7 cellular contexts compared by ENCODE assay signal in the genomic region with DNA sequence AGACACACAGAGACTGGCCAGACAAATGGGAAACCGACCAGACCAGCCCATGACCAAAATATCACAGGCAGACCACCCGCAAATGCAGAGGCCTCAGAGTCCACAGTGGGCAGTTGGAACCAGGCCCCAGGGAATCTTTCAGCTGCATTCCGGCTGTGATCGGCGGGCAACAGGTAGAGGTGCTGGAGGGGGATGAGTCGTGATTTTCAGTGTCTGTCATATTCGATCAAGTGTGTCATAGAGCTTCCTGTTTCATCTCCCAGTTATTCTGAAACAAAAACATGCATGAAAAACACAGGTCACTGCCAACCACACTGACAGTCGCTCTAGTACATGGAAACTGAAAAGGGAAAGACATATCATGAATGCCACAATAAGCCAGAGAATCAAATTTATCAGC.
DNase-seq lines count a peak whose midpoint lies in the region; ATAC-seq lines count a peak whose summit lies in the region.
"Not testable (repeated sequence)": the region's sequence is repeated elsewhere in the genome, so short reads cannot be mapped to it uniquely, and the experiment has no call there.

No MANE protein-coding gene starts in this region.

- not testable (repeated sequence) for DNase-seq in activated naive CD8-positive, alpha-beta T cell treated with anti-CD3 and anti-CD28 coated beads for 36 hours
- DNase-seq in naive B cell, result peak; percentile 67

- H3K36me3 Mint-ChIP-seq in activated naive CD8-positive, alpha-beta T cell treated with anti-CD3 and anti-CD28 coated beads for 36 hours, result peaks cover 11% of the 10 kb centered on the region
- H3K36me3 Mint-ChIP-seq in naive B cell, result not testable (repeated sequence)

- H3K4me3 Mint-ChIP-seq in activated naive CD8-positive, alpha-beta T cell treated with anti-CD3 and anti-CD28 coated beads for 36 hours, result not testable (repeated sequence)
- H3K4me3 Mint-ChIP-seq in naive B cell, result peak overlapping the region; percentile 26 to 82 (median 74)

- peaks cover 29% of the 10 kb centered on the region for H3K4me1 Mint-ChIP-seq in activated naive CD8-positive, alpha-beta T cell treated with anti-CD3 and anti-CD28 coated beads for 36 hours
- H3K4me1 Mint-ChIP-seq in naive B cell, result peaks cover 24 to 49% (median 31%) of the 10 kb centered on the region in 3 donors

- H3K27ac Mint-ChIP-seq in activated naive CD8-positive, alpha-beta T cell treated with anti-CD3 and anti-CD28 coated beads for 36 hours, result peak overlapping the region; percentile 75
- H3K27ac Mint-ChIP-seq in naive B cell, result peak overlapping the region; percentile 84 to 95 (median 94)

- not testable (repeated sequence) for H3K27me3 Mint-ChIP-seq in activated naive CD8-positive, alpha-beta T cell treated with anti-CD3 and anti-CD28 coated beads for 36 hours; naive B cell

- peak; percentile 50 for ATAC-seq in GM18517 (IDR thresholded peaks at IDR 0.05; ENCODE audit: unreplicated experiment)
- peak; percentile 54 for ATAC-seq in GM21390 (IDR thresholded peaks at IDR 0.05; ENCODE audit: unreplicated experiment)
- peak; percentile 51 for ATAC-seq in HG02642 (IDR thresholded peaks at IDR 0.05; ENCODE audit: poor library complexity, unreplicated experiment)
- ATAC-seq in HG03432 (IDR thresholded peaks at IDR 0.05; ENCODE audit: unreplicated experiment), result peak; percentile 61
- ATAC-seq in activated CD4-positive, CD25-positive, alpha-beta regulatory T cell treated with anti-CD3 and anti-CD28 coated beads, Interleukin-2, amount 50 U/mL, for 24 hours, result peak; percentile 14 to 22
- peak; percentile 56 to 67 for ATAC-seq in naive B cell (ENCODE audit: low read depth in 2 of 2)

- not testable (repeated sequence) for H3K9me3 Mint-ChIP-seq in activated naive CD8-positive, alpha-beta T cell treated with anti-CD3 and anti-CD28 coated beads for 36 hours; naive B cell
